Comparison of ENCODE assay signal across 8 cellular contexts in the genomic region with DNA sequence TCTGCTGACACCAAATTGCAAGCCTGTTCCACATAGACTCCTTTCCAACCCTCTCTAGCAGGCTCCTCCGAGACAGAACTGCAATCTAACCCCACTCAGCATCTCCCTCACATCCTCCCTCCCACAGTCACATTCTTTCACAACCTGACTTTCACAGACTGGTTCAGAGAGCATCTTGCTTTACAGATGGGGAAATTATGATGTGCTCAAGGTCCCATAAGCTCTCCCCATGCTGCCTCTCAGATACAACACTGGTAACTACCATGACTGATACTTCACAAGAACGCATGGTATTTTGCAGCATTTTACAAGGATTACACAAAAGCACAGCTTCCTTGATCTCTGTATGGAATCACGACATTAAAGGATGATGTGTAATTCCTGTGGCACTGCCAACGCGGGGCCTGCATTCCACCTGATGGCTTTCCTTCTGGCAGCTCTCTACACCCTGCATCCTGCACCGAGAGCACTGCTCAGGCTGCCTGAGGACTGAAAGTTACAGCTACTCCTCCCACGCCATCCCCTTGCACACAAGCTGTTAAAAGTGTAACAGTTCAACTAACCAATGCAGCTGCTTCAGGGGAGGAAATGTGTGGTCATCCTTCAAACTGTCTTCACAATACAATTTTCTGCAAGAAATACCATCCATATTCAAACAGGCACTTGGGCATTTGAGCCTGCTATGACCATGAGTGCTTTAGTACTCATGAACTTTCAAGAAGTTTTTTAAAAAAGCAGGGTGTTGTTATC. TPM values are rescaled to one million over a fixed set of nuclear protein-coding genes. Genes with fewer than 3 reads are reported as not detected.
DNase-seq lines count a peak whose midpoint lies in the region; ATAC-seq and TF ChIP-seq lines count a peak whose summit lies in the region.

No MANE protein-coding gene starts in this region.

- intact Hi-C loops in posterior cingulate gyrus (cut with DNase I) (no loop called here), Calu3 (cut with micrococcal nuclease; ENCODE audit: unreplicated experiment) (no loop called here)

- H3F3A ChIP-seq in OCI-LY1 (ENCODE audit: insufficient read depth, low read length), result no peaks in the 10 kb centered on the region

- no peak for TF ChIP-seq POLR2A in erythroblast (IDR thresholded peaks at IDR 0.05; ENCODE audit: low read length)

- H3K27ac Mint-ChIP-seq in Calu3 (ENCODE audit: unreplicated experiment), result no peak overlapping the region

- ATAC-seq in GM18511 (IDR thresholded peaks at IDR 0.05; ENCODE audit: unreplicated experiment) (peak; percentile 86), HG02642 (IDR thresholded peaks at IDR 0.05; ENCODE audit: poor library complexity, unreplicated experiment) (peak; percentile 75)

- H3K4me1 Mint-ChIP-seq in Calu3 (ENCODE audit: low read depth, unreplicated experiment), result peaks cover 37% of the 10 kb centered on the region

- no TSS peak for BruUV-seq in Calu3 (replicated peaks; lab: Mats Ljungman, UMichigan)

- H3K4me2 ChIP-seq in OCI-LY1 (ENCODE audit: low read length), result no peak overlapping the region; the same call in 1 of the 2 replicates

- peaks cover 27% of the 10 kb centered on the region for H3K36me3 ChIP-seq in OCI-LY1 (ENCODE audit: insufficient read depth, low read length)
- H3K36me3 ChIP-seq in brain microvascular endothelial cell (replicated peaks), result peaks cover 10% of the 10 kb centered on the region

- no peak overlapping the region for H2AFZ ChIP-seq in OCI-LY1 (ENCODE audit: low read length)

- H3K9me3 ChIP-seq in OCI-LY1 (ENCODE audit: low read length), result no peaks in the 10 kb centered on the region

- no peaks in the 10 kb centered on the region for H3K27me3 Mint-ChIP-seq in Calu3 (ENCODE audit: unreplicated experiment)

- H4K20me1 ChIP-seq in OCI-LY1 (ENCODE audit: insufficient read depth, low read length), result no peaks in the 10 kb centered on the region

- no peaks in the 10 kb centered on the region for H3K9me2 ChIP-seq in OCI-LY1 (ENCODE audit: low read depth, low read length)

- H3K9me3 Mint-ChIP-seq in Calu3 (ENCODE audit: low read depth, unreplicated experiment), result no peaks in the 10 kb centered on the region

- H3K4me1 ChIP-seq in OCI-LY1 (ENCODE audit: insufficient read depth, low read length, severe bottlenecking), result peaks cover 75% of the 10 kb centered on the region

- CTCF ChIA-PET in Calu3 (lab: Charles Lee), result no interaction called here

- H3K4me3 Mint-ChIP-seq in Calu3 (ENCODE audit: low read depth, unreplicated experiment), result no peak overlapping the region

- H3K27ac ChIP-seq in OCI-LY1 (ENCODE audit: low read depth, low read length, poor library complexity, severe bottlenecking), result peak overlapping the region; percentile 58
- H3K27ac ChIP-seq in brain microvascular endothelial cell, result peak overlapping the region; percentile 2

- TF ChIP-seq CTCF in OCI-LY1 (IDR thresholded peaks at IDR 0.05; ENCODE audit: low read length), result no peak
- TF ChIP-seq CTCF in brain microvascular endothelial cell (IDR thresholded peaks at IDR 0.05; ENCODE audit: low read depth, low read length, missing control alignments), result no peak
- no peak for TF ChIP-seq CTCF in Calu3 (IDR thresholded peaks at IDR 0.05; ENCODE audit: unreplicated experiment)

- H3K27me3 ChIP-seq in OCI-LY1 (ENCODE audit: insufficient read depth, low read length) (no peaks in the 10 kb centered on the region), brain microvascular endothelial cell (replicated peaks) (no peaks in the 10 kb centered on the region)

- H3K36me3 Mint-ChIP-seq in Calu3 (ENCODE audit: insufficient read depth, unreplicated experiment), result peaks cover 12% of the 10 kb centered on the region

- no peak overlapping the region for H3K9ac ChIP-seq in OCI-LY1 (ENCODE audit: low read length)

- in situ Hi-C loops in brain microvascular endothelial cell (cut with HindIII; ENCODE audit: low pct_ligation_motif_present, low sequenced_read_pairs), result no loop called here

- H3K79me2 ChIP-seq in OCI-LY1 (ENCODE audit: insufficient read depth, low read length), result peaks cover 3% of the 10 kb centered on the region; the same call in 1 of the 2 replicates

- no peak for DNase-seq in brain microvascular endothelial cell
- DNase-seq in posterior cingulate gyrus, result peak in 8 of 10 donors; percentile 39 to 93 (median 68)
- DNase-seq in NCI-H1092 (lab: John Stamatoyannopoulos, UW), result no peak
- no peak for DNase-seq in Calu3
- DNase-seq in erythroblast (lab: John Stamatoyannopoulos, UW), result no peak

- H3K4me3 ChIP-seq in OCI-LY1 (ENCODE audit: low read depth, low read length, poor library complexity, severe bottlenecking) (no peak overlapping the region), brain microvascular endothelial cell (ENCODE audit: low read depth, low read length) (no peak overlapping the region)

RNA-seq across cellular contexts. Expression of a gene that starts 27.6 kb away (rescaled TPM):
- 50.0 and 52.8 TPM in 2 replicates for total RNA-seq in Calu3 (2022)

RNA-seq across cellular contexts. Expression of a gene that starts 42.5 kb away (rescaled TPM):
- total RNA-seq in Calu3 (2022), result not detected in 2 replicates

Comparison
In these comparisons a context has a peak if more than half of its experiments do, and no peak if none do; other contexts are left out.
1. DNase-seq: peak in posterior cingulate gyrus (8 of 10); none in brain microvascular endothelial cell (single experiment), NCI-H1092 (single experiment), Calu3 (single experiment) and erythroblast (0 of 2).